ENCODE assay signal across 1 cellular context in genomic region chr15:71154607-71155200, GRCh38.
TF ChIP-seq lines count a peak whose summit lies in the region.

No MANE protein-coding gene starts in this region.

TF ChIP-seq in liver, 16 proteins besides CTCF, POLR2A, EP300 and RAD21 (continued from another document):
- TF ChIP-seq GABPA (IDR thresholded peaks at IDR 0.05 in 1 of 2, conservative IDR thresholded peaks at IDR 0.05 in 1 of 2) (no peak), EGR1 (IDR thresholded peaks at IDR 0.05; ENCODE audit: low read depth in 2 of 2) (no peak)
